Comparison of ENCODE assay signal across 2 cellular contexts in the genomic region with DNA sequence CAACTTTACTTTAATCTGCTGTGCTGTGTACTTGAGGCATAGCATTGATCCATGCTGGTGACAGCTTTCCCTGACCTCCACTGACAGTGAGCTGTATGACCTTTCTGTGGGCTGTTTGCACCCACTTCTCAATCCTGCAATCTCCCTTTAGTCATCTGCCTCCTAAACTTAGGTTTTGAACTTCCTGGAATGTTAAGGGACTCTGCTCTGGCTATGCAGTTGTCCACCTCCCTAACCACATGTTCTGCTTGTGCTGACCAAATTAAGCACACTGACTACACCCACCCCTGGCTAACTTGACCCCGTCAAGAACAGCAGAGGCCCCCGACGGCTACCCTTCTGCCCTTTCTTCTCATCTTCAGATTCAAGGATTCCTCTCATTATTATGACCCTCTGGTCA.
TF ChIP-seq lines count a peak whose summit lies in the region.

No MANE protein-coding gene starts in this region.

TF ChIP-seq in WTC11, 78 proteins besides CTCF, POLR2A, EP300 and RAD21 (continued from another document):
- TF ChIP-seq, protein P1, sequence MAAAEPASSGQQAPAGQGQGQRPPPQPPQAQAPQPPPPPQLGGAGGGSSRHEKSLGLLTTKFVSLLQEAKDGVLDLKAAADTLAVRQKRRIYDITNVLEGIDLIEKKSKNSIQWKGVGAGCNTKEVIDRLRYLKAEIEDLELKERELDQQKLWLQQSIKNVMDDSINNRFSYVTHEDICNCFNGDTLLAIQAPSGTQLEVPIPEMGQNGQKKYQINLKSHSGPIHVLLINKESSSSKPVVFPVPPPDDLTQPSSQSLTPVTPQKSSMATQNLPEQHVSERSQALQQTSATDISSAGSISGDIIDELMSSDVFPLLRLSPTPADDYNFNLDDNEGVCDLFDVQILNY (CRISPR knock-in tag; IDR thresholded peaks at IDR 0.05) = no peak
- TF ChIP-seq OVOL2 (CRISPR knock-in tag; IDR thresholded peaks at IDR 0.05; ENCODE audit: borderline replicate concordance) (no peak), ZBTB21 (CRISPR knock-in tag; IDR thresholded peaks at IDR 0.05; ENCODE audit: borderline replicate concordance) (no peak), GRHL2 (CRISPR knock-in tag; IDR thresholded peaks at IDR 0.05; ENCODE audit: insufficient replicate concordance, severe bottlenecking) (no peak), ZBTB43 (CRISPR knock-in tag; IDR thresholded peaks at IDR 0.05) (no peak)
- TF ChIP-seq, protein P2, sequence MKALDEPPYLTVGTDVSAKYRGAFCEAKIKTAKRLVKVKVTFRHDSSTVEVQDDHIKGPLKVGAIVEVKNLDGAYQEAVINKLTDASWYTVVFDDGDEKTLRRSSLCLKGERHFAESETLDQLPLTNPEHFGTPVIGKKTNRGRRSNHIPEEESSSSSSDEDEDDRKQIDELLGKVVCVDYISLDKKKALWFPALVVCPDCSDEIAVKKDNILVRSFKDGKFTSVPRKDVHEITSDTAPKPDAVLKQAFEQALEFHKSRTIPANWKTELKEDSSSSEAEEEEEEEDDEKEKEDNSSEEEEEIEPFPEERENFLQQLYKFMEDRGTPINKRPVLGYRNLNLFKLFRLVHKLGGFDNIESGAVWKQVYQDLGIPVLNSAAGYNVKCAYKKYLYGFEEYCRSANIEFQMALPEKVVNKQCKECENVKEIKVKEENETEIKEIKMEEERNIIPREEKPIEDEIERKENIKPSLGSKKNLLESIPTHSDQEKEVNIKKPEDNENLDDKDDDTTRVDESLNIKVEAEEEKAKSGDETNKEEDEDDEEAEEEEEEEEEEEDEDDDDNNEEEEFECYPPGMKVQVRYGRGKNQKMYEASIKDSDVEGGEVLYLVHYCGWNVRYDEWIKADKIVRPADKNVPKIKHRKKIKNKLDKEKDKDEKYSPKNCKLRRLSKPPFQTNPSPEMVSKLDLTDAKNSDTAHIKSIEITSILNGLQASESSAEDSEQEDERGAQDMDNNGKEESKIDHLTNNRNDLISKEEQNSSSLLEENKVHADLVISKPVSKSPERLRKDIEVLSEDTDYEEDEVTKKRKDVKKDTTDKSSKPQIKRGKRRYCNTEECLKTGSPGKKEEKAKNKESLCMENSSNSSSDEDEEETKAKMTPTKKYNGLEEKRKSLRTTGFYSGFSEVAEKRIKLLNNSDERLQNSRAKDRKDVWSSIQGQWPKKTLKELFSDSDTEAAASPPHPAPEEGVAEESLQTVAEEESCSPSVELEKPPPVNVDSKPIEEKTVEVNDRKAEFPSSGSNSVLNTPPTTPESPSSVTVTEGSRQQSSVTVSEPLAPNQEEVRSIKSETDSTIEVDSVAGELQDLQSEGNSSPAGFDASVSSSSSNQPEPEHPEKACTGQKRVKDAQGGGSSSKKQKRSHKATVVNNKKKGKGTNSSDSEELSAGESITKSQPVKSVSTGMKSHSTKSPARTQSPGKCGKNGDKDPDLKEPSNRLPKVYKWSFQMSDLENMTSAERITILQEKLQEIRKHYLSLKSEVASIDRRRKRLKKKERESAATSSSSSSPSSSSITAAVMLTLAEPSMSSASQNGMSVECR (CRISPR knock-in tag; IDR thresholded peaks at IDR 0.05; ENCODE audit: borderline replicate concordance) = no peak

TF ChIP-seq in H1, 55 proteins besides CTCF, POLR2A, EP300 and RAD21 (continued from another document):
- no peak for TF ChIP-seq SAP30 (IDR thresholded peaks at IDR 0.05; ENCODE audit: insufficient read depth, insufficient replicate concordance, low read length)
- TF ChIP-seq E2F6 (IDR thresholded peaks at IDR 0.05) = no peak
- TF ChIP-seq CBX8 (IDR thresholded peaks at IDR 0.05; ENCODE audit: borderline replicate concordance, low read depth, low read length) = no peak
- no peak for TF ChIP-seq CHD1 (IDR thresholded peaks at IDR 0.05; ENCODE audit: low read depth, low read length)
- TF ChIP-seq SIX5 (IDR thresholded peaks at IDR 0.05; ENCODE audit: low read depth, low read length) = no peak
- TF ChIP-seq ATF2 (IDR thresholded peaks at IDR 0.05; ENCODE audit: low read length) = no peak
- no peak for TF ChIP-seq BRCA1 (IDR thresholded peaks at IDR 0.05; ENCODE audit: low read depth, low read length)
- no peak for TF ChIP-seq RXRA (IDR thresholded peaks at IDR 0.05; ENCODE audit: insufficient read depth, low read depth, low read length)
- no peak for TF ChIP-seq RBBP5 (IDR thresholded peaks at IDR 0.05; ENCODE audit: borderline replicate concordance, low read depth, low read length)
- TF ChIP-seq ASH2L (IDR thresholded peaks at IDR 0.05; ENCODE audit: low read length) = no peak
